Comparison of ENCODE assay signal across 10 cellular contexts in genomic region chr7:20201380-20201779, GRCh38. TPM values are rescaled to one million over a fixed set of nuclear protein-coding genes. Genes with fewer than 3 reads are reported as not detected.
DNase-seq lines count a peak whose midpoint lies in the region; ATAC-seq and TF ChIP-seq lines count a peak whose summit lies in the region.
"Had no signal": no experiment of that assay in that cellular context is flagged by ENCODE, and none has a peak within 500 bp of the region (broad histone marks: within the 10 kb centered on the region; RNA-seq: fewer than 3 reads in every experiment).

No MANE protein-coding gene starts in this region.

- no peak overlapping the region for H2BK5ac ChIP-seq in mesenchymal stem cell (ENCODE audit: low read depth, low read length, poor library complexity, severe bottlenecking)

- peaks cover 0 to 6% (median 0%) of the 10 kb centered on the region in 11 experiments; a peak in 2 of 22 replicates for H3K9me3 ChIP-seq in BLaER1 treated with 17β-estradiol and CSF1 and Interleukin-3, amounts not matched to agents 10 nM and 100 nM (replicated peaks in 1 of 11)
- H3K9me3 ChIP-seq in gastroesophageal sphincter (no peaks in the 10 kb centered on the region), mesenchymal stem cell (ENCODE audit: control insufficient read depth, low read length) (no peaks in the 10 kb centered on the region)

- H3K14ac ChIP-seq in mesenchymal stem cell (ENCODE audit: low read length in 2 of 2), result no peak overlapping the region

- ATAC-seq in GM19351 (IDR thresholded peaks at IDR 0.05; ENCODE audit: unreplicated experiment) (peak; percentile 37), HG03439 (IDR thresholded peaks at IDR 0.05; ENCODE audit: unreplicated experiment) (peak; percentile 41), gastroesophageal sphincter (peak; percentile 41), GM19467 (IDR thresholded peaks at IDR 0.05; ENCODE audit: unreplicated experiment) (no peak), Right ventricle myocardium superior (ENCODE audit: poor library complexity) (no peak)

- H3K23ac ChIP-seq in mesenchymal stem cell (ENCODE audit: low read length in 2 of 2), result no peak overlapping the region

- H3K79me1 ChIP-seq in mesenchymal stem cell (replicated peaks; ENCODE audit: low read length, poor library complexity, severe bottlenecking), result no peaks in the 10 kb centered on the region

- H3K27me3 ChIP-seq in BLaER1 treated with 17β-estradiol and CSF1 and Interleukin-3, amounts not matched to agents 10 nM and 100 nM, result no peaks in the 10 kb centered on the region
- no peaks in the 10 kb centered on the region for H3K27me3 ChIP-seq in gastroesophageal sphincter
- no peaks in the 10 kb centered on the region for H3K27me3 ChIP-seq in mesenchymal stem cell (ENCODE audit: control insufficient read depth in 1 of 2, insufficient read depth in 1 of 2, low read length in 2 of 2)

- no peaks in the 10 kb centered on the region for H4K20me1 ChIP-seq in BLaER1 treated with 17β-estradiol and CSF1 and Interleukin-3, amounts not matched to agents 10 nM and 100 nM

- H3K4me2 ChIP-seq in BLaER1 treated with 17β-estradiol and CSF1 and Interleukin-3, amounts not matched to agents 10 nM and 100 nM, result peak overlapping the region in 8 of 11 experiments; percentile 10 to 81 (median 57); a peak in 12 of 22 replicates
- H3K4me2 ChIP-seq in mesenchymal stem cell (ENCODE audit: low read length, poor library complexity, severe bottlenecking), result no peak overlapping the region

- H4K8ac ChIP-seq in mesenchymal stem cell (ENCODE audit: low read length), result no peak overlapping the region

- H3K9ac ChIP-seq in BLaER1 treated with 17β-estradiol and CSF1 and Interleukin-3, amounts not matched to agents 10 nM and 100 nM, result peak overlapping the region in 4 of 11 experiments; percentile 30 to 68 (median 60); a peak in 6 of 22 replicates
- no peak overlapping the region for H3K9ac ChIP-seq in mesenchymal stem cell (ENCODE audit: low read length)

- no peak for DNase-seq in mesenchymal stem cell
- no peak for DNase-seq in Right ventricle myocardium superior
- no peak for DNase-seq in NCI-H1694 (lab: John Stamatoyannopoulos, UW)
- DNase-seq: Kasumi-1 had no signal

- no peak overlapping the region for H3K4me3 ChIP-seq in BLaER1 treated with 17β-estradiol and CSF1 and Interleukin-3, amounts not matched to agents 10 nM and 100 nM
- H3K4me3 ChIP-seq in gastroesophageal sphincter (no peak overlapping the region), mesenchymal stem cell (ENCODE audit: insufficient read depth in 1 of 2, low read depth in 1 of 2, low read length in 2 of 2) (no peak overlapping the region)

- H3K18ac ChIP-seq in mesenchymal stem cell (ENCODE audit: low read depth in 1 of 2, low read length in 2 of 2), result no peak overlapping the region

- peak overlapping the region in 8 of 11 experiments; percentile 20 to 98 (median 58); a peak in 10 of 22 replicates for H3K27ac ChIP-seq in BLaER1 treated with 17β-estradiol and CSF1 and Interleukin-3, amounts not matched to agents 10 nM and 100 nM
- H3K27ac ChIP-seq in gastroesophageal sphincter, result no peak overlapping the region
- H3K27ac ChIP-seq in mesenchymal stem cell (ENCODE audit: low read length, poor library complexity, severe bottlenecking), result no peak overlapping the region

- no peak overlapping the region for H2AFZ ChIP-seq in mesenchymal stem cell (ENCODE audit: low read depth, low read length)

- H4K91ac ChIP-seq in mesenchymal stem cell (ENCODE audit: low read length), result no peak overlapping the region

- H3K4me1 ChIP-seq in BLaER1 treated with 17β-estradiol and CSF1 and Interleukin-3, amounts not matched to agents 10 nM and 100 nM, result peaks cover 13 to 71% (median 34%) of the 10 kb centered on the region in 10 experiments
- H3K4me1 ChIP-seq in gastroesophageal sphincter (no peaks in the 10 kb centered on the region), mesenchymal stem cell (ENCODE audit: control insufficient read depth, insufficient read depth, low read depth, low read length) (peaks cover 2% of the 10 kb centered on the region)

- no peak for TF ChIP-seq EP300 in gastroesophageal sphincter (IDR thresholded peaks at IDR 0.05)

- no peak overlapping the region for H3K4ac ChIP-seq in mesenchymal stem cell (ENCODE audit: low read depth in 1 of 2, low read length in 2 of 2)

- no peaks in the 10 kb centered on the region for H3K36me3 ChIP-seq in BLaER1 treated with 17β-estradiol and CSF1 and Interleukin-3, amounts not matched to agents 10 nM and 100 nM
- H3K36me3 ChIP-seq in gastroesophageal sphincter, result no peaks in the 10 kb centered on the region
- H3K36me3 ChIP-seq in mesenchymal stem cell (ENCODE audit: control insufficient read depth in 1 of 2, insufficient read depth in 2 of 2, low read depth in 1 of 2, low read length in 2 of 2), result no peaks in the 10 kb centered on the region

- intact Hi-C loops in Right ventricle myocardium superior (cut with DNase I), result no loop called here

- H2BK12ac ChIP-seq in mesenchymal stem cell (ENCODE audit: low read length in 2 of 2), result no peak overlapping the region

- no peak overlapping the region for H2BK15ac ChIP-seq in mesenchymal stem cell (ENCODE audit: low read depth, poor library complexity, severe bottlenecking)

- 57 to 76% methylated on average over 3 of the region's 3 CpGs for WGBS in gastroesophageal sphincter (ENCODE audit: low coverage in 1 of 2), 2 donors
- WGBS in mesenchymal stem cell, result 38% methylated on average over 3 of the region's 3 CpGs

- H2AK5ac ChIP-seq in mesenchymal stem cell (ENCODE audit: low read length, severe bottlenecking), result no peak overlapping the region

- H2BK120ac ChIP-seq in mesenchymal stem cell (ENCODE audit: low read depth, low read length), result no peak overlapping the region

- no peak for TF ChIP-seq CTCF in gastroesophageal sphincter (IDR thresholded peaks at IDR 0.05)

- no peak for TF ChIP-seq POLR2A in gastroesophageal sphincter (IDR thresholded peaks at IDR 0.05)

RNA-seq across cellular contexts. Expression of gene MACC1, which starts 15.8 kb away (rescaled TPM):
- total RNA-seq in gastroesophageal sphincter, result 1 to 10 TPM in 1 of 4 donors, under 1 TPM in 3; under 0.01 to 2.9 (median 0.25) TPM
- under 0.01 TPM for polyA plus RNA-seq in mesenchymal stem cell (2013, experiment 1 of 2)
- not detected for polyA plus RNA-seq in mesenchymal stem cell (2013, experiment 2 of 2)
- total RNA-seq in Right ventricle myocardium superior, result 0.19 TPM
- total RNA-seq: activated T-helper 1 cell treated with anti-CD3 and anti-CD28 coated beads, Interleukin-12 subunit alpha, Interleukin-12 subunit beta, Interleukin-2, Interleukin-4 antibody, amounts not matched to agents 30 ng/mL and 10 ng/mL and 1 ng/mL, durations not matched to agents 14 hours and 24 hours and 36 hours had no signal

Comparison
In these comparisons a context has a peak if more than half of its experiments do, and no peak if none do; other contexts are left out.
1. H3K27ac ChIP-seq: peak in BLaER1 treated with 17β-estradiol and CSF1 and Interleukin-3, amounts not matched to agents 10 nM and 100 nM (8 of 11); none in gastroesophageal sphincter (0 of 4) and mesenchymal stem cell (single experiment).
2. ATAC-seq: peak in GM19351 (single experiment), HG03439 (single experiment) and gastroesophageal sphincter (single experiment); none in GM19467 (single experiment) and Right ventricle myocardium superior (single experiment).